1 cellular context compared by ENCODE assay signal in the genomic region with DNA sequence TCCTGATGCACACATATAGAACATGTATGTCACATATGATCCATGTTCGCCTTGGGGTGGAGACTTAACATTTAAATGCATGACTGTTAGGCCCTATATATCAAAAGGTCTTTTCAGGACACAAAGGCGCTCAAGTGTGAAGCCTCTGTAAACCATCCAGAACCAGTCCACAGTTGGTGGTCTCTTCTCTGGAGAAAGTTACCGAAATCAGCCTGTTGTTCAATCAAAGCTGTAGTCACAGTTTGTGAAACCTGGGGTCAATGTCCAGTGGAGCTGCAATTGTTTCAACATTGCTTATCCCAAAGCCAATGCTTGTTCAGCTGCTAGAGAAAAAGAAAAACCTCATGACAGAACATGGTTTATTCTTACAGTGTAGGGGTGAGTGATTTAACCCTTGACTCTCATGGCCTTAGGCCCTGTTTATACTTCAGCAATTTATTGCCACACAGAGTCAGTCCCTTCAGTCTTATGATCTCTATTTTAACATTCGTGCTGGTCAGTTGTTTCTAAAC.
TF ChIP-seq lines count a peak whose summit lies in the region.

No MANE protein-coding gene starts in this region.

TF ChIP-seq in HepG2, 621 proteins besides CTCF, POLR2A, EP300 and RAD21 (continued from another document and continues in another):
- TF ChIP-seq NFYB (CRISPR knock-in tag; IDR thresholded peaks at IDR 0.05) (no peak), ZNF749 (CRISPR knock-in tag; IDR thresholded peaks at IDR 0.05; ENCODE audit: borderline replicate concordance) (no peak), ZNF883 (CRISPR knock-in tag; IDR thresholded peaks at IDR 0.05; ENCODE audit: not compliant biosample characterization) (no peak), ZSCAN25 (CRISPR knock-in tag; IDR thresholded peaks at IDR 0.05) (peak; percentile 97), ZNF777 (CRISPR knock-in tag; IDR thresholded peaks at IDR 0.05) (no peak), SMAD3 (CRISPR knock-in tag; IDR thresholded peaks at IDR 0.05) (no peak; the same call in 1 of the 2 replicates), ZNF644 (CRISPR knock-in tag; IDR thresholded peaks at IDR 0.05; ENCODE audit: low read depth) (peak; percentile 79; the same call in 1 of the 2 replicates), THRA (CRISPR knock-in tag; IDR thresholded peaks at IDR 0.05; ENCODE audit: borderline replicate concordance) (peak; percentile 90; the same call in 1 of the 2 replicates), REPIN1 (CRISPR knock-in tag; IDR thresholded peaks at IDR 0.05; ENCODE audit: borderline replicate concordance, low read depth) (no peak; the same call in 1 of the 2 replicates), SKI (IDR thresholded peaks at IDR 0.05; ENCODE audit: partially characterized antibody) (no peak), GMEB1 (CRISPR knock-in tag; IDR thresholded peaks at IDR 0.05; ENCODE audit: borderline replicate concordance) (no peak), PHF21A (CRISPR knock-in tag; IDR thresholded peaks at IDR 0.05) (peak; percentile 88), ZNF234 (CRISPR knock-in tag; conservative IDR thresholded peaks at IDR 0.05) (no peak), ZNF780A (CRISPR knock-in tag; IDR thresholded peaks at IDR 0.05) (no peak), ZNF30 (CRISPR knock-in tag; IDR thresholded peaks at IDR 0.05) (no peak), ZNF562 (CRISPR knock-in tag; IDR thresholded peaks at IDR 0.05; ENCODE audit: borderline replicate concordance) (no peak), ZNF44 (CRISPR knock-in tag; IDR thresholded peaks at IDR 0.05) (no peak), ZNF740 (CRISPR knock-in tag; IDR thresholded peaks at IDR 0.05) (no peak), TBX2 (CRISPR knock-in tag; IDR thresholded peaks at IDR 0.05; ENCODE audit: borderline replicate concordance) (peak; percentile 40; the same call in 1 of the 2 replicates), NR3C1 (CRISPR knock-in tag; IDR thresholded peaks at IDR 0.05) (no peak), CBX5 (CRISPR knock-in tag; IDR thresholded peaks at IDR 0.05; ENCODE audit: borderline replicate concordance) (0 out of 2 replicates have a peak, but pooled peaks have one; percentile 45), ZSCAN20 (CRISPR knock-in tag; IDR thresholded peaks at IDR 0.05; ENCODE audit: borderline replicate concordance) (no peak), SIN3B (IDR thresholded peaks at IDR 0.05; ENCODE audit: low read length) (no peak), KDM1A (CRISPR knock-in tag; IDR thresholded peaks at IDR 0.05) (peak; percentile 72), ZNF441 (CRISPR knock-in tag; IDR thresholded peaks at IDR 0.05; ENCODE audit: borderline replicate concordance) (no peak), ZNF567 (CRISPR knock-in tag; IDR thresholded peaks at IDR 0.05; ENCODE audit: borderline replicate concordance) (no peak), ZNF660 (CRISPR knock-in tag; IDR thresholded peaks at IDR 0.05; ENCODE audit: borderline replicate concordance, low read depth) (no peak), DPF2 (CRISPR knock-in tag; IDR thresholded peaks at IDR 0.05; ENCODE audit: borderline replicate concordance, low read depth) (peak; percentile 59; the same call in 1 of the 2 replicates), HNRNPK (IDR thresholded peaks at IDR 0.05; ENCODE audit: low read depth, low read length, poor library complexity, severe bottlenecking) (no peak), SIX4 (CRISPR knock-in tag; IDR thresholded peaks at IDR 0.05) (peak; percentile 65; the same call in 1 of the 2 replicates), ZBTB20 (CRISPR knock-in tag; IDR thresholded peaks at IDR 0.05; ENCODE audit: borderline replicate concordance, low read depth) (no peak), FOXJ3 (CRISPR knock-in tag; IDR thresholded peaks at IDR 0.05; ENCODE audit: borderline replicate concordance) (peak; percentile 73; the same call in 1 of the 2 replicates), MIER2 (CRISPR knock-in tag; IDR thresholded peaks at IDR 0.05) (peak; percentile 76; the same call in 1 of the 2 replicates), ARNTL (CRISPR knock-in tag; IDR thresholded peaks at IDR 0.05) (no peak), NR2C2 (CRISPR knock-in tag; IDR thresholded peaks at IDR 0.05; ENCODE audit: borderline replicate concordance) (no peak), KDM6A (CRISPR knock-in tag; IDR thresholded peaks at IDR 0.05; ENCODE audit: low read depth) (0 out of 2 replicates have a peak, but pooled peaks have one; percentile 40), SP1 (IDR thresholded peaks at IDR 0.05) (no peak), SP1 (CRISPR knock-in tag; IDR thresholded peaks at IDR 0.05) (0 out of 2 replicates have a peak, but pooled peaks have one; percentile 15), RXRB (CRISPR knock-in tag; IDR thresholded peaks at IDR 0.05; ENCODE audit: borderline replicate concordance) (peak; percentile 84), RCOR2 (CRISPR knock-in tag; IDR thresholded peaks at IDR 0.05) (peak; percentile 76; the same call in 1 of the 2 replicates), MXI1 (IDR thresholded peaks at IDR 0.05; ENCODE audit: borderline replicate concordance, low read depth, low read length) (peak; percentile 35; the same call in 1 of the 3 replicates), ISX (CRISPR knock-in tag; conservative IDR thresholded peaks at IDR 0.05) (no peak), GATAD1 (CRISPR knock-in tag; IDR thresholded peaks at IDR 0.05) (no peak), SRF (IDR thresholded peaks at IDR 0.05; ENCODE audit: low read depth, low read length) (no peak)
- TF ChIP-seq, protein P1, sequence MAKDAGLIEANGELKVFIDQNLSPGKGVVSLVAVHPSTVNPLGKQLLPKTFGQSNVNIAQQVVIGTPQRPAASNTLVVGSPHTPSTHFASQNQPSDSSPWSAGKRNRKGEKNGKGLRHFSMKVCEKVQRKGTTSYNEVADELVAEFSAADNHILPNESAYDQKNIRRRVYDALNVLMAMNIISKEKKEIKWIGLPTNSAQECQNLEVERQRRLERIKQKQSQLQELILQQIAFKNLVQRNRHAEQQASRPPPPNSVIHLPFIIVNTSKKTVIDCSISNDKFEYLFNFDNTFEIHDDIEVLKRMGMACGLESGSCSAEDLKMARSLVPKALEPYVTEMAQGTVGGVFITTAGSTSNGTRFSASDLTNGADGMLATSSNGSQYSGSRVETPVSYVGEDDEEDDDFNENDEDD (CRISPR knock-in tag; IDR thresholded peaks at IDR 0.05; ENCODE audit: borderline replicate concordance), result 0 out of 2 replicates have a peak, but pooled peaks have one; percentile 27
- TF ChIP-seq, protein P2, sequence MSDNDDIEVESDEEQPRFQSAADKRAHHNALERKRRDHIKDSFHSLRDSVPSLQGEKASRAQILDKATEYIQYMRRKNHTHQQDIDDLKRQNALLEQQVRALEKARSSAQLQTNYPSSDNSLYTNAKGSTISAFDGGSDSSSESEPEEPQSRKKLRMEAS (IDR thresholded peaks at IDR 0.05), result no peak
- TF ChIP-seq, protein P3, sequence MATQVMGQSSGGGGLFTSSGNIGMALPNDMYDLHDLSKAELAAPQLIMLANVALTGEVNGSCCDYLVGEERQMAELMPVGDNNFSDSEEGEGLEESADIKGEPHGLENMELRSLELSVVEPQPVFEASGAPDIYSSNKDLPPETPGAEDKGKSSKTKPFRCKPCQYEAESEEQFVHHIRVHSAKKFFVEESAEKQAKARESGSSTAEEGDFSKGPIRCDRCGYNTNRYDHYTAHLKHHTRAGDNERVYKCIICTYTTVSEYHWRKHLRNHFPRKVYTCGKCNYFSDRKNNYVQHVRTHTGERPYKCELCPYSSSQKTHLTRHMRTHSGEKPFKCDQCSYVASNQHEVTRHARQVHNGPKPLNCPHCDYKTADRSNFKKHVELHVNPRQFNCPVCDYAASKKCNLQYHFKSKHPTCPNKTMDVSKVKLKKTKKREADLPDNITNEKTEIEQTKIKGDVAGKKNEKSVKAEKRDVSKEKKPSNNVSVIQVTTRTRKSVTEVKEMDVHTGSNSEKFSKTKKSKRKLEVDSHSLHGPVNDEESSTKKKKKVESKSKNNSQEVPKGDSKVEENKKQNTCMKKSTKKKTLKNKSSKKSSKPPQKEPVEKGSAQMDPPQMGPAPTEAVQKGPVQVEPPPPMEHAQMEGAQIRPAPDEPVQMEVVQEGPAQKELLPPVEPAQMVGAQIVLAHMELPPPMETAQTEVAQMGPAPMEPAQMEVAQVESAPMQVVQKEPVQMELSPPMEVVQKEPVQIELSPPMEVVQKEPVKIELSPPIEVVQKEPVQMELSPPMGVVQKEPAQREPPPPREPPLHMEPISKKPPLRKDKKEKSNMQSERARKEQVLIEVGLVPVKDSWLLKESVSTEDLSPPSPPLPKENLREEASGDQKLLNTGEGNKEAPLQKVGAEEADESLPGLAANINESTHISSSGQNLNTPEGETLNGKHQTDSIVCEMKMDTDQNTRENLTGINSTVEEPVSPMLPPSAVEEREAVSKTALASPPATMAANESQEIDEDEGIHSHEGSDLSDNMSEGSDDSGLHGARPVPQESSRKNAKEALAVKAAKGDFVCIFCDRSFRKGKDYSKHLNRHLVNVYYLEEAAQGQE (IDR thresholded peaks at IDR 0.05; ENCODE audit: borderline replicate concordance in 1 of 2, low read depth in 1 of 2, low read length in 2 of 2), result no peak
- TF ChIP-seq, protein P4, sequence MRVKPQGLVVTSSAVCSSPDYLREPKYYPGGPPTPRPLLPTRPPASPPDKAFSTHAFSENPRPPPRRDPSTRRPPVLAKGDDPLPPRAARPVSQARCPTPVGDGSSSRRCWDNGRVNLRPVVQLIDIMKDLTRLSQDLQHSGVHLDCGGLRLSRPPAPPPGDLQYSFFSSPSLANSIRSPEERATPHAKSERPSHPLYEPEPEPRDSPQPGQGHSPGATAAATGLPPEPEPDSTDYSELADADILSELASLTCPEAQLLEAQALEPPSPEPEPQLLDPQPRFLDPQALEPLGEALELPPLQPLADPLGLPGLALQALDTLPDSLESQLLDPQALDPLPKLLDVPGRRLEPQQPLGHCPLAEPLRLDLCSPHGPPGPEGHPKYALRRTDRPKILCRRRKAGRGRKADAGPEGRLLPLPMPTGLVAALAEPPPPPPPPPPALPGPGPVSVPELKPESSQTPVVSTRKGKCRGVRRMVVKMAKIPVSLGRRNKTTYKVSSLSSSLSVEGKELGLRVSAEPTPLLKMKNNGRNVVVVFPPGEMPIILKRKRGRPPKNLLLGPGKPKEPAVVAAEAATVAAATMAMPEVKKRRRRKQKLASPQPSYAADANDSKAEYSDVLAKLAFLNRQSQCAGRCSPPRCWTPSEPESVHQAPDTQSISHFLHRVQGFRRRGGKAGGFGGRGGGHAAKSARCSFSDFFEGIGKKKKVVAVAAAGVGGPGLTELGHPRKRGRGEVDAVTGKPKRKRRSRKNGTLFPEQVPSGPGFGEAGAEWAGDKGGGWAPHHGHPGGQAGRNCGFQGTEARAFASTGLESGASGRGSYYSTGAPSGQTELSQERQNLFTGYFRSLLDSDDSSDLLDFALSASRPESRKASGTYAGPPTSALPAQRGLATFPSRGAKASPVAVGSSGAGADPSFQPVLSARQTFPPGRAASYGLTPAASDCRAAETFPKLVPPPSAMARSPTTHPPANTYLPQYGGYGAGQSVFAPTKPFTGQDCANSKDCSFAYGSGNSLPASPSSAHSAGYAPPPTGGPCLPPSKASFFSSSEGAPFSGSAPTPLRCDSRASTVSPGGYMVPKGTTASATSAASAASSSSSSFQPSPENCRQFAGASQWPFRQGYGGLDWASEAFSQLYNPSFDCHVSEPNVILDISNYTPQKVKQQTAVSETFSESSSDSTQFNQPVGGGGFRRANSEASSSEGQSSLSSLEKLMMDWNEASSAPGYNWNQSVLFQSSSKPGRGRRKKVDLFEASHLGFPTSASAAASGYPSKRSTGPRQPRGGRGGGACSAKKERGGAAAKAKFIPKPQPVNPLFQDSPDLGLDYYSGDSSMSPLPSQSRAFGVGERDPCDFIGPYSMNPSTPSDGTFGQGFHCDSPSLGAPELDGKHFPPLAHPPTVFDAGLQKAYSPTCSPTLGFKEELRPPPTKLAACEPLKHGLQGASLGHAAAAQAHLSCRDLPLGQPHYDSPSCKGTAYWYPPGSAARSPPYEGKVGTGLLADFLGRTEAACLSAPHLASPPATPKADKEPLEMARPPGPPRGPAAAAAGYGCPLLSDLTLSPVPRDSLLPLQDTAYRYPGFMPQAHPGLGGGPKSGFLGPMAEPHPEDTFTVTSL (CRISPR knock-in tag; IDR thresholded peaks at IDR 0.05; ENCODE audit: borderline replicate concordance), result peak; percentile 40; the same call in 1 of the 2 replicates
- TF ChIP-seq, protein P5, sequence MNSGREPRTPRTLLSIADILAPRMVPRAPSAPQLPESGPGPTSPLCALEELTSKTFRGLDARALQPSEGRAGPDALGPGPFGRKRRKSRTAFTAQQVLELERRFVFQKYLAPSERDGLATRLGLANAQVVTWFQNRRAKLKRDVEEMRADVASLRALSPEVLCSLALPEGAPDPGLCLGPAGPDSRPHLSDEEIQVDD (CRISPR knock-in tag; IDR thresholded peaks at IDR 0.05; ENCODE audit: borderline replicate concordance), result no peak
- TF ChIP-seq, protein P6, sequence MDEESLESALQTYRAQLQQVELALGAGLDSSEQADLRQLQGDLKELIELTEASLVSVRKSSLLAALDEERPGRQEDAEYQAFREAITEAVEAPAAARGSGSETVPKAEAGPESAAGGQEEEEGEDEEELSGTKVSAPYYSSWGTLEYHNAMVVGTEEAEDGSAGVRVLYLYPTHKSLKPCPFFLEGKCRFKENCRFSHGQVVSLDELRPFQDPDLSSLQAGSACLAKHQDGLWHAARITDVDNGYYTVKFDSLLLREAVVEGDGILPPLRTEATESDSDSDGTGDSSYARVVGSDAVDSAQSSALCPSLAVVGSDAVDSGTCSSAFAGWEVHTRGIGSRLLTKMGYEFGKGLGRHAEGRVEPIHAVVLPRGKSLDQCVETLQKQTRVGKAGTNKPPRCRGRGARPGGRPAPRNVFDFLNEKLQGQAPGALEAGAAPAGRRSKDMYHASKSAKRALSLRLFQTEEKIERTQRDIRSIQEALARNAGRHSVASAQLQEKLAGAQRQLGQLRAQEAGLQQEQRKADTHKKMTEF (CRISPR knock-in tag; IDR thresholded peaks at IDR 0.05), result 0 out of 2 replicates have a peak, but pooled peaks have one; percentile 28
